In genomic region chr2:157439792-157440186, GRCh38 we compare ENCODE assay signal across 8 cellular contexts. TPM values are rescaled to one million over a fixed set of nuclear protein-coding genes. Genes with fewer than 3 reads are reported as not detected.
DNase-seq lines count a peak whose midpoint lies in the region; ATAC-seq and TF ChIP-seq lines count a peak whose summit lies in the region.

No MANE protein-coding gene starts in this region.

- WGBS in right lobe of liver (ENCODE audit: insufficient coverage, low coverage, low lambda C conversion rate, missing lambda C conversion rate): 58% methylated on average over 1 of the region's 1 CpG
- 70 to 76% methylated on average over 1 of the region's 1 CpG for WGBS in testis, 2 donors

- no peaks in the 10 kb centered on the region for H3K9me3 ChIP-seq in right lobe of liver
- no peaks in the 10 kb centered on the region for H3K9me3 ChIP-seq in testis
- H3K9me3 ChIP-seq in osteoblast (ENCODE audit: low read depth, low read length): no peaks in the 10 kb centered on the region
- no peaks in the 10 kb centered on the region for H3K9me3 ChIP-seq in ascending aorta

- no peak overlapping the region for H3K27ac ChIP-seq in right lobe of liver
- H3K27ac ChIP-seq in testis: no peak overlapping the region
- no peak overlapping the region for H3K27ac ChIP-seq in osteoblast (ENCODE audit: low read depth, low read length)
- H3K27ac ChIP-seq in ascending aorta: no peak overlapping the region

- intact Hi-C loops in right lobe of liver (cut with DNase I) (no loop called here), testis (cut with DNase I; ENCODE audit: low total_unique reads) (no loop called here), ascending aorta (cut with DNase I) (no loop called here)

- peak; percentile 58 for DNase-seq in OCI-M1 (lab: John Stamatoyannopoulos, UW)
- DNase-seq in right lobe of liver: no peak
- DNase-seq in testis: no peak
- no peak for DNase-seq in osteoblast (ENCODE audit: insufficient read length, low spot score, missing footprints)
- DNase-seq in ascending aorta (ENCODE audit: low spot score in 2 of 2): no peak
- DNase-seq in erythroblast (lab: John Stamatoyannopoulos, UW): no peak

- H3K36me3 ChIP-seq in right lobe of liver: no peaks in the 10 kb centered on the region
- H3K36me3 ChIP-seq in testis (ENCODE audit: low read depth, missing control alignments): no peaks in the 10 kb centered on the region
- no peaks in the 10 kb centered on the region for H3K36me3 ChIP-seq in osteoblast (ENCODE audit: insufficient read depth, low read length)
- no peaks in the 10 kb centered on the region for H3K36me3 ChIP-seq in ascending aorta

- H2AFZ ChIP-seq in osteoblast (ENCODE audit: low read length): no peak overlapping the region

- ATAC-seq in GM18873 (IDR thresholded peaks at IDR 0.05; ENCODE audit: low FRiP score, unreplicated experiment) (peak; percentile 31), HG02763 (IDR thresholded peaks at IDR 0.05; ENCODE audit: unreplicated experiment) (peak; percentile 38), right lobe of liver (peak; percentile 41 to 54 (median 44))

- no peaks in the 10 kb centered on the region for H4K20me1 ChIP-seq in osteoblast (ENCODE audit: insufficient read depth, low read length)

- no peak for TF ChIP-seq POLR2A in right lobe of liver (IDR thresholded peaks at IDR 0.05)
- no peak for TF ChIP-seq POLR2A in testis (IDR thresholded peaks at IDR 0.05)
- TF ChIP-seq POLR2A in erythroblast (IDR thresholded peaks at IDR 0.05; ENCODE audit: low read length): no peak

- no peak overlapping the region for H3K4me2 ChIP-seq in osteoblast (ENCODE audit: insufficient read depth, low read length)

- H3K27me3 ChIP-seq in right lobe of liver (no peaks in the 10 kb centered on the region), testis (no peaks in the 10 kb centered on the region), osteoblast (ENCODE audit: insufficient read depth, low read length) (peaks cover 19% of the 10 kb centered on the region), ascending aorta (no peaks in the 10 kb centered on the region)

- TF ChIP-seq CTCF in right lobe of liver (IDR thresholded peaks at IDR 0.05) (no peak), testis (IDR thresholded peaks at IDR 0.05) (no peak), osteoblast (IDR thresholded peaks at IDR 0.05; ENCODE audit: extremely low read depth, low read depth, low read length) (no peak), ascending aorta (IDR thresholded peaks at IDR 0.05) (no peak)

- H3K4me1 ChIP-seq in right lobe of liver: no peaks in the 10 kb centered on the region
- peaks cover 12% of the 10 kb centered on the region for H3K4me1 ChIP-seq in testis
- H3K4me1 ChIP-seq in osteoblast (ENCODE audit: insufficient read depth, low read length): peaks cover 3% of the 10 kb centered on the region
- peaks cover 0 to 4% of the 10 kb centered on the region in 2 donors for H3K4me1 ChIP-seq in ascending aorta

- H3K4me3 ChIP-seq in right lobe of liver (peak overlapping the region in 1 of 3 donors; percentile 10), testis (no peak overlapping the region), osteoblast (ENCODE audit: insufficient read depth, low read length) (no peak overlapping the region), ascending aorta (peak overlapping the region in 1 of 2 donors; percentile 38)

- no peaks in the 10 kb centered on the region for H3K79me2 ChIP-seq in osteoblast (ENCODE audit: insufficient read depth, low read length)

RNA-seq across cellular contexts. Expression of gene CYTIP, which starts 4.1 kb away (rescaled TPM):
- total RNA-seq in right lobe of liver: 1 to 10 TPM; 1.1 to 6.0 (median 2.9) TPM
- total RNA-seq in testis: 1 to 10 TPM; 8.5 to 9.1 TPM
- polyA plus RNA-seq in testis (ENCODE audit: insufficient read depth, low read depth, low replicate concordance): 3.9 TPM
- total RNA-seq in osteoblast: 1.2 and 1.4 TPM in 2 replicates
- 5.5 TPM for total RNA-seq in ascending aorta
